In the genomic region with DNA sequence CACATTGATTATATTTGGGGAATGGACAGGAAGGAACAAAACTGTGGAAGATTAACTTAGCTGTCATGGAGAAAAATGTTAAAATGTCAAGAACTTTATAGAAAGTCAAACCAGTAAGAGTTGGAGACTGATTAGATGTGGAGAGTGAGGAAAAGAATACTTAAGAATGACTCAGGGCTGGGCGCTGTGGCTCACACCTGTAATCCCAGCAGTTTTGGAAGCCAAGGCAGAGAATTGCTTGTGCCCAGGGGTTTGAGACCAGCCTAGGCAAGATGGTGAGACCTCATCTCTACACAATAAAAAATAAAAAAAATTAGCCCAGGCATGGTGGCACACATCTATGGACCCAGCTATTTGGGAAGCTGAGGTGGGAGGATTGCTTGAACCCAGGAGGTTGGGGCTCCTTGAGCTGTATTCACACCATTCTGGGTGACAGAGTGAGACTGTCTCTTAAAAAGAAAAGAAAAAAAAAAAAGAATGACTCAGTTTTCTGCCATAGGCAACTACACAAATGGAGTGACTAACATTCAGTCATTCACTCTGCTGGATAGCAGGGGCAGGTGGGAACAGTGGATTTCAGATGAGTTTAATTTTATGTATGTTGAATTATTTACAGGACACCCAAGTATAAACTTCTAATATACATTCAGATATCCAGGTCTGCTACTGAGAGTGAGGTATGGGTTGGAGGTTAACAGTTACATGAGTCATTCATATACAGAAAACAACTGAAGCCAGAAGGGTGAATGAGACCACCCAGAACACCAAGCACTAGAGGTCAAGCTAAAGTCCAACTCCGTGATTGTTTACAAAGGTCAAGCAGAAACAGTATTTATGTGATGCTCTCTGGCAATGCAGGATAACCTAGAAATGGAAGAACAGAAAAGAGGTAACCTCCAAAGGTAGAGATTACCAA, we compare ENCODE assay signal across 20 cellular contexts. TPM values are rescaled to one million over a fixed set of nuclear protein-coding genes. Genes with fewer than 3 reads are reported as not detected.
DNase-seq lines count a peak whose midpoint lies in the region; ATAC-seq, FAIRE-seq and TF ChIP-seq lines count a peak whose summit lies in the region.
"Had no signal": no experiment of that assay in that cellular context is flagged by ENCODE, and none has a peak within 500 bp of the region (broad histone marks: within the 10 kb centered on the region; RNA-seq: fewer than 3 reads in every experiment).

No MANE protein-coding gene starts in this region.

- H3K36me3 Mint-ChIP-seq in natural killer cell: peaks cover 6% of the 10 kb centered on the region

- H3K9ac ChIP-seq in GM12878 (ENCODE audit: control insufficient read depth, insufficient read depth, low read length): no peak overlapping the region

- SMC1A ChIA-PET in GM12878 (lab: Charles Lee; ENCODE audit: uncharacterized antibody, unreplicated experiment): interaction anchor here (0.8 to 1.1 kb wide), 5 partner anchors 23 to 303 kb away, joined by 3 read pairs; no protein-coding TSS in a partner anchor

- H3K4me2 ChIP-seq in GM12878 (ENCODE audit: control insufficient read depth, insufficient read depth): no peak overlapping the region

- no peaks in the 10 kb centered on the region for H3K4me1 ChIP-seq in GM12878 (ENCODE audit: control insufficient read depth, insufficient read depth, low read length)
- no peaks in the 10 kb centered on the region for H3K4me1 ChIP-seq in BE2C
- H3K4me1 ChIP-seq: esophagus muscularis mucosa, Peyer's patch had no signal

- TF ChIP-seq EP300 in GM12878 (IDR thresholded peaks at IDR 0.05; ENCODE audit: borderline replicate concordance in 1 of 2, control insufficient read depth in 1 of 2, low read depth in 2 of 2, low read length in 2 of 2): no peak

- RAD21 ChIA-PET in GM12878 (lab: Charles Lee; ENCODE audit: unreplicated experiment): interaction anchor here (1.5 kb wide), 1 partner anchor 140 kb away, joined by 5 read pairs; no protein-coding TSS in a partner anchor

- TF ChIP-seq POLR2A in GM12878 (IDR thresholded peaks at IDR 0.05; ENCODE audit: low read depth, low read length): no peak

- TF ChIP-seq CTCF in GM12878 (IDR thresholded peaks at IDR 0.05 in 2 of 3, conservative IDR thresholded peaks at IDR 0.05 in 1 of 3; ENCODE audit: control insufficient read depth in 2 of 3, extremely low read depth in 1 of 3, insufficient read depth in 1 of 3, low read depth in 3 of 3, low read length in 3 of 3): no peak
- no peak for TF ChIP-seq CTCF in natural killer cell (IDR thresholded peaks at IDR 0.05)
- no peak for TF ChIP-seq CTCF in BE2C (IDR thresholded peaks at IDR 0.05; ENCODE audit: low read depth, low read length)

- no peak for FAIRE-seq in GM12878 (lab: Jason Lieb, UNC)
- FAIRE-seq: colon, GM18507, H1, small intestine had no signal

- CTCF ChIA-PET in GM12878 (lab: Yijun Ruan, JAX): interaction anchor here (1.0 to 1.4 kb wide), 3 partner anchors 8 to 140 kb away, joined by 3 to 5 read pairs (median 3); no protein-coding TSS in a partner anchor

- 97% methylated on average over 2 of the region's 2 CpGs for WGBS in GM12878 (ENCODE audit: insufficient coverage, insufficient replicate concordance, low lambda C conversion rate, missing lambda C conversion rate)

- H3K79me2 ChIP-seq in GM12878 (ENCODE audit: control insufficient read depth, insufficient read depth, low read length): no peaks in the 10 kb centered on the region

- H3K4me3 Mint-ChIP-seq in natural killer cell: no peak overlapping the region
- H3K4me3 Mint-ChIP-seq: activated CD4-positive, alpha-beta T cell treated with anti-CD3 and anti-CD28 coated beads, Interleukin-2, amount 10 ng/mL, durations not matched to agents 7 days and 5 days; neural crest cell had no signal

- POLR2A ChIA-PET in GM12878 (lab: Charles Lee): interaction anchor here (0.7 to 1.1 kb wide), 2 partner anchors 15 to 23 kb away, joined by 4 to 11 read pairs; no protein-coding TSS in a partner anchor

- TF ChIP-seq RAD21 in GM12878 (IDR thresholded peaks at IDR 0.05; ENCODE audit: insufficient read depth, low read depth, low read length): no peak

- in situ Hi-C loops in GM12878 (cut with MboI): no loop called here

- H4K20me1 ChIP-seq in GM12878 (ENCODE audit: control insufficient read depth, insufficient read depth): no peaks in the 10 kb centered on the region

- H3K9me3 Mint-ChIP-seq in natural killer cell: no peaks in the 10 kb centered on the region
- H3K9me3 Mint-ChIP-seq: activated CD4-positive, alpha-beta T cell treated with anti-CD3 and anti-CD28 coated beads, Interleukin-2, amount 10 ng/mL, durations not matched to agents 7 days and 5 days; neural crest cell had no signal

- H3K27me3 ChIP-seq in GM12878 (replicated peaks in 1 of 2; ENCODE audit: control insufficient read depth in 2 of 2, insufficient read depth in 2 of 2, low read length in 1 of 2) (no peaks in the 10 kb centered on the region), BE2C (no peaks in the 10 kb centered on the region)
- H3K27me3 ChIP-seq: esophagus muscularis mucosa, Peyer's patch had no signal

- H3K27ac Mint-ChIP-seq in natural killer cell: peak overlapping the region; percentile 9 to 49
- H3K27ac Mint-ChIP-seq: activated CD4-positive, alpha-beta T cell treated with anti-CD3 and anti-CD28 coated beads, Interleukin-2, amount 10 ng/mL, durations not matched to agents 7 days and 5 days had no signal

- no peak overlapping the region for H2AFZ ChIP-seq in GM12878 (ENCODE audit: control insufficient read depth, low read depth, low read length)

- H3K36me3 ChIP-seq in GM12878 (ENCODE audit: control insufficient read depth in 2 of 2, insufficient read depth in 2 of 2, low read length in 1 of 2): peaks cover 2 to 14% of the 10 kb centered on the region in 2 experiments
- H3K36me3 ChIP-seq in BE2C: peaks cover 35% of the 10 kb centered on the region

- no peaks in the 10 kb centered on the region for H3K27me3 Mint-ChIP-seq in natural killer cell (ENCODE audit: low read depth in 2 of 2)
- H3K27me3 Mint-ChIP-seq: activated CD4-positive, alpha-beta T cell treated with anti-CD3 and anti-CD28 coated beads, Interleukin-2, amount 10 ng/mL, durations not matched to agents 7 days and 5 days had no signal

- H3K9me3 ChIP-seq in GM12878 (replicated peaks; ENCODE audit: control insufficient read depth, insufficient read depth, low read length): no peaks in the 10 kb centered on the region
- no peaks in the 10 kb centered on the region for H3K9me3 ChIP-seq in BE2C
- H3K9me3 ChIP-seq: esophagus muscularis mucosa, Peyer's patch had no signal

- no peak overlapping the region for H3K27ac ChIP-seq in GM12878 (ENCODE audit: control insufficient read depth, insufficient read depth)
- H3K27ac ChIP-seq: 22Rv1, esophagus muscularis mucosa, Peyer's patch had no signal

- intact Hi-C loops in GM12878 (cut with micrococcal nuclease; ENCODE audit: unreplicated experiment) (no loop called here), natural killer cell (cut with micrococcal nuclease) (no loop called here)

- no peak for DNase-seq in activated CD4-positive, CD25-positive, alpha-beta regulatory T cell (lab: John Stamatoyannopoulos, UW)
- peak; percentile 7 for DNase-seq in LHCN-M2 (ENCODE audit: low read depth)
- no peak for DNase-seq in GM12878 (ENCODE audit: low read depth, low spot score)
- DNase-seq in natural killer cell: no peak
- DNase-seq in BE2C: no peak
- no peak for DNase-seq in medulla oblongata (ENCODE audit: extremely low spot score)
- no peak for DNase-seq in NCI-H226
- DNase-seq: activated CD4-positive, alpha-beta T cell treated with anti-CD3 and anti-CD28 coated beads, Interleukin-2, amount 10 ng/mL, durations not matched to agents 7 days and 5 days; GF-D8; Peyer's patch; small intestine; T-helper 2 cell had no signal

- H3K4me3 ChIP-seq in GM12878 (no peak overlapping the region), BE2C (ENCODE audit: low read depth, low read length) (no peak overlapping the region)
- H3K4me3 ChIP-seq: esophagus muscularis mucosa, Peyer's patch had no signal

- TSS peak; percentile 25 for BruUV-seq in GM12878 (replicated peaks; lab: Mats Ljungman, UMichigan)

- no peaks in the 10 kb centered on the region for H3K4me1 Mint-ChIP-seq in natural killer cell
- H3K4me1 Mint-ChIP-seq: activated CD4-positive, alpha-beta T cell treated with anti-CD3 and anti-CD28 coated beads, Interleukin-2, amount 10 ng/mL, durations not matched to agents 7 days and 5 days; neural crest cell had no signal

- peak; percentile 92 to 95 for ATAC-seq in activated CD4-positive, CD25-positive, alpha-beta regulatory T cell treated with anti-CD3 and anti-CD28 coated beads, Interleukin-2, amount 50 U/mL, for 24 hours
- ATAC-seq in GM12878: no peak
- no peak for ATAC-seq in natural killer cell
- ATAC-seq: left lobe of liver had no signal

RNA-seq across cellular contexts. Expression of gene ORC2, which starts 33.9 kb away (rescaled TPM):
- total RNA-seq in LHCN-M2 (2014; rRNA removed) (15.6 and 15.8 TPM in 2 replicates), GM12878 (2014; rRNA removed) (17.2 and 21.5 TPM in 2 replicates), GM12878 (2014; rRNA removed; fragmentation: Illumina TruSeq; extraction: Trizol) (22.5 and 25.2 TPM in 2 replicates), GM12878 (2021) (33.1 and 36.9 TPM in 2 replicates), natural killer cell (10 to 100 TPM; 21.7 to 48.5 (median 26.1) TPM)
- polyA plus RNA-seq in LHCN-M2 (2012): 5.5 TPM
- 38.5 and 43.8 TPM in 2 replicates for total RNA-seq in GM12878 (2013; cell fraction: nucleolus; rRNA removed)
- polyA plus RNA-seq in GM12878 (2011; ENCODE audit: low read depth): 4.0 TPM
- polyA plus RNA-seq in GM12878 (2011; rRNA removed) (11.5 and 12.9 TPM in 2 replicates), GM12878 (2014; fragmentation: Illumina TruSeq; extraction: Trizol) (20.9 and 26.0 TPM in 2 replicates), GM12878 (2014; fragmentation: Nextera tagmentation; extraction: Ambion mirVana) (1 to 10 TPM; 6.1 to 6.7 TPM), GM12878 (2014; rRNA removed) (11.6 and 14.1 TPM in 2 replicates), GM12878 (2016; fragmentation: Nextera tagmentation; extraction: Ambion mirVana) (10 to 100 TPM; 18.1 to 19.5 TPM)
- polyA plus RNA-seq in GM12878 (2011; cell fraction: cytosol; rRNA removed): 4.3 and 5.9 TPM in 2 replicates
- polyA plus RNA-seq in GM12878 (2011; cell fraction: nucleus; rRNA removed): 11.7 and 18.2 TPM in 2 replicates
- polyA plus RNA-seq in GM12878 (2012): 6.9 and 11.3 TPM in 2 replicates
- polyA minus RNA-seq in GM12878 (2011; rRNA and poly(A)+ RNA removed): 6.9 and 8.6 TPM in 2 replicates
- 5.2 and 6.8 TPM in 2 replicates for polyA minus RNA-seq in GM12878 (2011; cell fraction: cytosol; rRNA and poly(A)+ RNA removed)
- 7.1 and 11.7 TPM in 2 replicates for polyA minus RNA-seq in GM12878 (2011; cell fraction: nucleus; rRNA and poly(A)+ RNA removed)
- 15.9 TPM for polyA plus RNA-seq in BE2C (2012; ENCODE audit: insufficient read depth, insufficient read length, low read depth)

RNA-seq across cellular contexts. Expression of gene NIF3L1, which starts 40.4 kb away (rescaled TPM):
- 34.5 and 38.3 TPM in 2 replicates for total RNA-seq in LHCN-M2 (2014; rRNA removed)
- polyA plus RNA-seq in LHCN-M2 (2012): 17.3 TPM
- 48.3 and 48.8 TPM in 2 replicates for total RNA-seq in GM12878 (2013; cell fraction: nucleolus; rRNA removed)
- 41.1 and 44.9 TPM in 2 replicates for total RNA-seq in GM12878 (2014; rRNA removed)
- total RNA-seq in GM12878 (2014; rRNA removed; fragmentation: Illumina TruSeq; extraction: Trizol): 36.9 and 40.3 TPM in 2 replicates
- 27.1 and 27.6 TPM in 2 replicates for total RNA-seq in GM12878 (2021)
- 12.1 TPM for polyA plus RNA-seq in GM12878 (2011; ENCODE audit: low read depth)
- 95.9 and 114 TPM in 2 replicates for polyA plus RNA-seq in GM12878 (2011; rRNA removed)
- polyA plus RNA-seq in GM12878 (2011; cell fraction: cytosol; rRNA removed): 79.8 and 88.0 TPM in 2 replicates
- polyA plus RNA-seq in GM12878 (2011; cell fraction: nucleus; rRNA removed): 68.6 and 76.0 TPM in 2 replicates
- 12.1 and 19.7 TPM in 2 replicates for polyA plus RNA-seq in GM12878 (2012)
- polyA plus RNA-seq in GM12878 (2014; fragmentation: Illumina TruSeq; extraction: Trizol): 56.0 and 77.3 TPM in 2 replicates
- 10 to 100 TPM; 58.3 to 88.2 TPM for polyA plus RNA-seq in GM12878 (2014; fragmentation: Nextera tagmentation; extraction: Ambion mirVana)
- polyA plus RNA-seq in GM12878 (2014; rRNA removed): 44.4 and 49.0 TPM in 2 replicates
- 10 to 100 TPM; 51.5 to 56.1 TPM for polyA plus RNA-seq in GM12878 (2016; fragmentation: Nextera tagmentation; extraction: Ambion mirVana)
- polyA minus RNA-seq in GM12878 (2011; rRNA and poly(A)+ RNA removed): 89.3 and 98.7 TPM in 2 replicates
- polyA minus RNA-seq in GM12878 (2011; cell fraction: cytosol; rRNA and poly(A)+ RNA removed): 12.3 and 14.0 TPM in 2 replicates
- polyA minus RNA-seq in GM12878 (2011; cell fraction: nucleus; rRNA and poly(A)+ RNA removed): 24.7 and 36.3 TPM in 2 replicates
- 10 to 100 TPM in 1 of 3 donors, 1 to 10 TPM in 2; 8.8 to 13.3 (median 9.6) TPM for total RNA-seq in natural killer cell
- polyA plus RNA-seq in BE2C (2012; ENCODE audit: insufficient read depth, insufficient read length, low read depth): 70.1 TPM

RNA-seq across cellular contexts. Expression of gene PPIL3, which starts 40.7 kb away (rescaled TPM):
- total RNA-seq in LHCN-M2 (2014; rRNA removed): 66.8 and 106 TPM in 2 replicates
- 30.7 TPM for polyA plus RNA-seq in LHCN-M2 (2012)
- 122 and 151 TPM in 2 replicates for total RNA-seq in GM12878 (2013; cell fraction: nucleolus; rRNA removed)
- total RNA-seq in GM12878 (2014; rRNA removed): 44.4 and 52.8 TPM in 2 replicates
- 58.6 and 58.8 TPM in 2 replicates for total RNA-seq in GM12878 (2014; rRNA removed; fragmentation: Illumina TruSeq; extraction: Trizol)
- 31.2 and 33.8 TPM in 2 replicates for total RNA-seq in GM12878 (2021)
- 116 TPM for polyA plus RNA-seq in GM12878 (2011; ENCODE audit: low read depth)
- polyA plus RNA-seq in GM12878 (2011; rRNA removed): 176 and 314 TPM in 2 replicates
- 73.8 and 89.0 TPM in 2 replicates for polyA plus RNA-seq in GM12878 (2011; cell fraction: cytosol; rRNA removed)
- polyA plus RNA-seq in GM12878 (2011; cell fraction: nucleus; rRNA removed): 68.0 and 80.6 TPM in 2 replicates
- 70.8 and 76.2 TPM in 2 replicates for polyA plus RNA-seq in GM12878 (2012)
- polyA plus RNA-seq in GM12878 (2014; fragmentation: Illumina TruSeq; extraction: Trizol): 65.7 and 71.2 TPM in 2 replicates
- 100 to 1,000 TPM in 1 of 2 experiments, 10 to 100 TPM in 1; 71.2 to 103 TPM for polyA plus RNA-seq in GM12878 (2014; fragmentation: Nextera tagmentation; extraction: Ambion mirVana)
- 49.6 and 59.5 TPM in 2 replicates for polyA plus RNA-seq in GM12878 (2014; rRNA removed)
- 10 to 100 TPM; 46.7 to 48.4 TPM for polyA plus RNA-seq in GM12878 (2016; fragmentation: Nextera tagmentation; extraction: Ambion mirVana)
- polyA minus RNA-seq in GM12878 (2011; rRNA and poly(A)+ RNA removed): 39.9 and 73.6 TPM in 2 replicates
- polyA minus RNA-seq in GM12878 (2011; cell fraction: cytosol; rRNA and poly(A)+ RNA removed): 16.0 and 26.3 TPM in 2 replicates
- 15.2 and 22.4 TPM in 2 replicates for polyA minus RNA-seq in GM12878 (2011; cell fraction: nucleus; rRNA and poly(A)+ RNA removed)
- total RNA-seq in natural killer cell: 10 to 100 TPM; 30.0 to 39.9 (median 33.3) TPM
- 21.0 TPM for polyA plus RNA-seq in BE2C (2012; ENCODE audit: insufficient read depth, insufficient read length, low read depth)

Comparison
In these comparisons a context has a peak if more than half of its experiments do, and no peak if none do; other contexts are left out.
1. ATAC-seq: peak in activated CD4-positive, CD25-positive, alpha-beta regulatory T cell treated with anti-CD3 and anti-CD28 coated beads, Interleukin-2, amount 50 U/mL, for 24 hours (2 of 2); none in GM12878 (single experiment) and natural killer cell (0 of 3).